Comparison of ENCODE assay signal across 1 cellular context in genomic region chr16:11743308-11744074, GRCh38.
A peak's percentile ranks its signal among the peaks of the same experiment; 100 is the strongest.
TF ChIP-seq lines count a peak whose summit lies in the region.

No MANE protein-coding gene starts in this region.

TF ChIP-seq in K562, 482 proteins besides CTCF, POLR2A, EP300 and RAD21 (continued from another document):
- TF ChIP-seq ELK1 (CRISPR knock-in tag; IDR thresholded peaks at IDR 0.05) = no peak
- TF ChIP-seq CEBPB (tag; IDR thresholded peaks at IDR 0.05) = peak; percentile 96
- TF ChIP-seq PTRF (tag; IDR thresholded peaks at IDR 0.05) = peak; percentile 41; the same call in 1 of the 2 replicates
- no peak for TF ChIP-seq ZNF282 (CRISPR knock-in tag; IDR thresholded peaks at IDR 0.05)
- TF ChIP-seq ZNF174 (CRISPR knock-in tag; IDR thresholded peaks at IDR 0.05) = no peak
- TF ChIP-seq RBM34 (IDR thresholded peaks at IDR 0.05; ENCODE audit: borderline replicate concordance, insufficient read depth, low read length) = no peak
- TF ChIP-seq FOXP4 (CRISPR knock-in tag; IDR thresholded peaks at IDR 0.05; ENCODE audit: borderline replicate concordance) = 0 out of 2 replicates have a peak, but pooled peaks have one; percentile 10
- no peak for TF ChIP-seq SRSF3 (IDR thresholded peaks at IDR 0.05; ENCODE audit: insufficient read depth, low read length)
- peak; percentile 10; the same call in 1 of the 2 replicates for TF ChIP-seq ZNF384 (IDR thresholded peaks at IDR 0.05; ENCODE audit: low read depth, low read length)
- peak; percentile 47; the same call in 1 of the 2 replicates for TF ChIP-seq IRF9 (tag; IDR thresholded peaks at IDR 0.05)
- TF ChIP-seq ERF (CRISPR knock-in tag; IDR thresholded peaks at IDR 0.05) = 0 out of 2 replicates have a peak, but pooled peaks have one; percentile 46
- TF ChIP-seq SAP30 (IDR thresholded peaks at IDR 0.05; ENCODE audit: borderline replicate concordance, insufficient read depth, low read depth, low read length, poor library complexity, severe bottlenecking) = no peak
- TF ChIP-seq LCOR (CRISPR knock-in tag; IDR thresholded peaks at IDR 0.05) = 0 out of 2 replicates have a peak, but pooled peaks have one; percentile 12
- TF ChIP-seq SNIP1 (IDR thresholded peaks at IDR 0.05; ENCODE audit: low read depth) = no peak
- TF ChIP-seq ELF2 (CRISPR knock-in tag; IDR thresholded peaks at IDR 0.05) = no peak
- TF ChIP-seq PCBP1 (IDR thresholded peaks at IDR 0.05; ENCODE audit: low read depth, low read length, poor library complexity, severe bottlenecking) = no peak
- peak; percentile 9; the same call in 1 of the 2 replicates for TF ChIP-seq HLTF (IDR thresholded peaks at IDR 0.05)
- no peak for TF ChIP-seq PHB2 (IDR thresholded peaks at IDR 0.05; ENCODE audit: low read depth)
- TF ChIP-seq NFATC3 (IDR thresholded peaks at IDR 0.05) = no peak
- no peak for TF ChIP-seq ZNF780A (CRISPR knock-in tag; IDR thresholded peaks at IDR 0.05)
TF ChIP-seq in K562: peak in this region for 61.
